Comparison of ENCODE assay signal across 1 cellular context in the genomic region with DNA sequence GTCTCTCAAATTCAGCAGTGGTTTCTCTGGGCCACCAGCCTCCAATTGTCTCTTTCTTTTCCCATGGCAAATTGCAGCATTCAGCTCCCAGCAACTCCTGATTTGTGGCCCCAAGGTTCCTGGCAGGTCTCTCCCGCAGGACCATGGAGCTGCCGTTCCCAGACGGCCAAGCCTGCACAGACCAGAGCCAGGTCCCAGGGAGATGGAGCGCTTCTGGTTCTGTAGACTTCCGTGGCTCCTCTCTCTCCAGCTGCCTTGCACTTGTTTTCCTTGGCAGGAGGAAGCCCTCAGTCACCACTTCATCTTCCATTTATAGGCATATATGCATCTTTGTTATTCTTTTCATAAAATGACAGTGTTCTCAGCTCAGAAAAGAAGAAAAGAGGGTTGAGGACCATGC.
TF ChIP-seq lines count a peak whose summit lies in the region.

No MANE protein-coding gene starts in this region.

TF ChIP-seq in IMR-90, 13 proteins besides CTCF, POLR2A, EP300 and RAD21:
- TF ChIP-seq RFX5 (IDR thresholded peaks at IDR 0.05; ENCODE audit: low read depth, low read length) (no peak), CEBPB (IDR thresholded peaks at IDR 0.05; ENCODE audit: low read depth, low read length) (no peak), BHLHE40 (IDR thresholded peaks at IDR 0.05; ENCODE audit: low read depth, low read length) (no peak), CHD1 (IDR thresholded peaks at IDR 0.05; ENCODE audit: low read depth, low read length) (no peak), FOS (IDR thresholded peaks at IDR 0.05; ENCODE audit: low read depth, low read length) (no peak), NFE2L2 (IDR thresholded peaks at IDR 0.05; ENCODE audit: low read depth, low read length) (no peak), RCOR1 (IDR thresholded peaks at IDR 0.05; ENCODE audit: insufficient replicate concordance, low read length) (no peak), MAFK (IDR thresholded peaks at IDR 0.05; ENCODE audit: low read depth, low read length) (no peak), SMC3 (IDR thresholded peaks at IDR 0.05; ENCODE audit: low read depth, low read length) (no peak)
- TF ChIP-seq, protein P1, sequence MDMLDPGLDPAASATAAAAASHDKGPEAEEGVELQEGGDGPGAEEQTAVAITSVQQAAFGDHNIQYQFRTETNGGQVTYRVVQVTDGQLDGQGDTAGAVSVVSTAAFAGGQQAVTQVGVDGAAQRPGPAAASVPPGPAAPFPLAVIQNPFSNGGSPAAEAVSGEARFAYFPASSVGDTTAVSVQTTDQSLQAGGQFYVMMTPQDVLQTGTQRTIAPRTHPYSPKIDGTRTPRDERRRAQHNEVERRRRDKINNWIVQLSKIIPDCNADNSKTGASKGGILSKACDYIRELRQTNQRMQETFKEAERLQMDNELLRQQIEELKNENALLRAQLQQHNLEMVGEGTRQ (IDR thresholded peaks at IDR 0.05; ENCODE audit: low read depth, low read length) = no peak
- TF ChIP-seq, protein P2, sequence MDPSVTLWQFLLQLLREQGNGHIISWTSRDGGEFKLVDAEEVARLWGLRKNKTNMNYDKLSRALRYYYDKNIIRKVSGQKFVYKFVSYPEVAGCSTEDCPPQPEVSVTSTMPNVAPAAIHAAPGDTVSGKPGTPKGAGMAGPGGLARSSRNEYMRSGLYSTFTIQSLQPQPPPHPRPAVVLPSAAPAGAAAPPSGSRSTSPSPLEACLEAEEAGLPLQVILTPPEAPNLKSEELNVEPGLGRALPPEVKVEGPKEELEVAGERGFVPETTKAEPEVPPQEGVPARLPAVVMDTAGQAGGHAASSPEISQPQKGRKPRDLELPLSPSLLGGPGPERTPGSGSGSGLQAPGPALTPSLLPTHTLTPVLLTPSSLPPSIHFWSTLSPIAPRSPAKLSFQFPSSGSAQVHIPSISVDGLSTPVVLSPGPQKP (IDR thresholded peaks at IDR 0.05; ENCODE audit: borderline replicate concordance, low read depth, low read length) = no peak
